23 cellular contexts compared by ENCODE assay signal in genomic region chr6:137002505-137002904, GRCh38. TPM values are rescaled to one million over a fixed set of nuclear protein-coding genes. Genes with fewer than 3 reads are reported as not detected.
DNase-seq lines count a peak whose midpoint lies in the region; TF ChIP-seq lines count a peak whose summit lies in the region.
"Had no signal": no experiment of that assay in that cellular context is flagged by ENCODE, and none has a peak within 500 bp of the region (broad histone marks: within the 10 kb centered on the region; RNA-seq: fewer than 3 reads in every experiment).

No MANE protein-coding gene starts in this region.

- H3F3A ChIP-seq in PC-9 (ENCODE audit: insufficient read depth, low read depth): peaks cover 39% of the 10 kb centered on the region

- H3K36me3 ChIP-seq in PC-9 (ENCODE audit: low read depth): peaks cover 39% of the 10 kb centered on the region
- no peaks in the 10 kb centered on the region for H3K36me3 ChIP-seq in iPS-20b (ENCODE audit: insufficient read depth, low read depth, low read length)
- no peaks in the 10 kb centered on the region for H3K36me3 ChIP-seq in prostate gland
- H3K36me3 ChIP-seq: BE2C had no signal

- H4K20me1 ChIP-seq in PC-9 (ENCODE audit: insufficient read depth): no peaks in the 10 kb centered on the region

- H3K27ac ChIP-seq in PC-9 (peak overlapping the region; percentile 75), iPS-20b (ENCODE audit: low read length) (no peak overlapping the region), prostate gland (no peak overlapping the region)

- TF ChIP-seq POLR2A in prostate gland (IDR thresholded peaks at IDR 0.05): no peak

- H3K27me3 ChIP-seq in PC-9 (ENCODE audit: insufficient read depth, low read depth) (no peaks in the 10 kb centered on the region), iPS-20b (ENCODE audit: insufficient read depth, low read length) (peaks cover 12% of the 10 kb centered on the region), prostate gland (replicated peaks; ENCODE audit: insufficient read depth) (no peaks in the 10 kb centered on the region)
- H3K27me3 ChIP-seq: BE2C had no signal

- CTCF ChIA-PET in PC-9 (lab: Charles Lee): no interaction called here

- H3K4me3 ChIP-seq in PC-9 (peak overlapping the region; percentile 0; the same call in 1 of the 2 replicates), iPS-20b (ENCODE audit: low read length) (peak overlapping the region; percentile 51; the same call in 1 of the 2 replicates), prostate gland (no peak overlapping the region)

- H3K4me2 ChIP-seq in PC-9: peak overlapping the region; percentile 56
- H3K4me2 ChIP-seq: SK-N-SH had no signal

- H3K9ac ChIP-seq in iPS-20b (ENCODE audit: low read depth, low read length): no peak overlapping the region
- H3K9ac ChIP-seq: SK-N-SH had no signal

- DNase-seq in NCI-H510A treated with DMSO at 0.1 percent for 48 hours (lab: John Stamatoyannopoulos, UW) (peak; percentile 7), NCI-H510A (lab: John Stamatoyannopoulos, UW) (no peak), PC-9 (peak; percentile 35 to 78), prostate gland (ENCODE audit: low spot score) (no peak), NCI-H524 treated with DMSO at 0.1 percent for 48 hours (lab: John Stamatoyannopoulos, UW) (no peak), NCI-H146 treated with DMSO at 0.1 percent for 48 hours (lab: John Stamatoyannopoulos, UW; ENCODE audit: unreplicated experiment) (no peak), posterior cingulate gyrus (no peak)
- DNase-seq: 8988T; BE2C; Caco-2; CD4-positive, CD25-positive, alpha-beta regulatory T cell; HCEC 1CT; KBM-7; NCI-H1417; NCI-H1930; NCI-H774; OCI-M1; RPMI8226; SHP77 treated with DMSO at 0.1 percent for 48 hours; SK-N-SH; T-cell had no signal

- peaks cover 38% of the 10 kb centered on the region for H3K4me1 ChIP-seq in PC-9 (replicated peaks; ENCODE audit: insufficient read depth)
- H3K4me1 ChIP-seq in iPS-20b (ENCODE audit: insufficient read depth, low read length): peaks cover 16% of the 10 kb centered on the region; the same call in 1 of the 2 replicates
- no peaks in the 10 kb centered on the region for H3K4me1 ChIP-seq in prostate gland (replicated peaks)

- intact Hi-C loops in PC-9 (cut with micrococcal nuclease; ENCODE audit: unreplicated experiment): no loop called here
- intact Hi-C loops in prostate gland (cut with DNase I): no loop called here
- intact Hi-C loops in posterior cingulate gyrus (cut with DNase I): no loop called here

- H2AFZ ChIP-seq in PC-9: no peak overlapping the region

- BruUV-seq in PC-9 (replicated peaks; lab: Mats Ljungman, UMichigan): no TSS peak

- no peaks in the 10 kb centered on the region for H3K79me2 ChIP-seq in PC-9 (ENCODE audit: low read depth)

- POLR2A ChIA-PET in PC-9 (lab: Charles Lee; ENCODE audit: unreplicated experiment): no interaction called here

- WGBS in prostate gland: 63% methylated on average over 3 of the region's 3 CpGs

- TF ChIP-seq CTCF in PC-9 (conservative IDR thresholded peaks at IDR 0.05) (no peak), prostate gland (IDR thresholded peaks at IDR 0.05) (no peak)

- peaks cover 13% of the 10 kb centered on the region for H3K9me3 ChIP-seq in PC-9 (ENCODE audit: insufficient read depth, low read depth)
- H3K9me3 ChIP-seq in iPS-20b (ENCODE audit: insufficient read depth, low read depth, low read length): no peaks in the 10 kb centered on the region
- no peaks in the 10 kb centered on the region for H3K9me3 ChIP-seq in prostate gland
- H3K9me3 ChIP-seq: BE2C, Caco-2, SK-N-SH had no signal

- no peaks in the 10 kb centered on the region; the same call in 1 of the 2 replicates for H3K9me2 ChIP-seq in PC-9 (ENCODE audit: insufficient read depth)
- H3K9me2 ChIP-seq: SK-N-SH had no signal

RNA-seq across cellular contexts. Expression of gene IL20RA, which starts 42.3 kb away (rescaled TPM):
- total RNA-seq in PC-9 (2021) (2.5 and 4.0 TPM in 2 replicates), prostate gland (10 to 100 TPM; 19.9 to 25.3 TPM)
- total RNA-seq: CD4-positive, CD25-positive, alpha-beta regulatory T cell; HepG2 had no signal

Comparison
In these comparisons a context has a peak if more than half of its experiments do, and no peak if none do; other contexts are left out.
1. DNase-seq: peak in NCI-H510A treated with DMSO at 0.1 percent for 48 hours (single experiment) and PC-9 (2 of 2); none in NCI-H510A (single experiment), prostate gland (single experiment), NCI-H524 treated with DMSO at 0.1 percent for 48 hours (single experiment), NCI-H146 treated with DMSO at 0.1 percent for 48 hours (single experiment) and posterior cingulate gyrus (0 of 10).
2. H3K4me3 ChIP-seq: peak in PC-9 (single experiment) and iPS-20b (single experiment); none in prostate gland (0 of 2).